Comparison of ENCODE assay signal across 2 cellular contexts in genomic region chr1:23222331-23222730, GRCh38.
TF ChIP-seq lines count a peak whose summit lies in the region.

No MANE protein-coding gene starts in this region.

TF ChIP-seq in HepG2, 621 proteins besides CTCF, POLR2A, EP300 and RAD21 (continues in another document):
- TF ChIP-seq JUND (CRISPR knock-in tag; IDR thresholded peaks at IDR 0.05) (no peak), CEBPG (CRISPR knock-in tag; IDR thresholded peaks at IDR 0.05) (peak; percentile 76), MATR3 (CRISPR knock-in tag; IDR thresholded peaks at IDR 0.05) (no peak), HDAC1 (CRISPR knock-in tag; IDR thresholded peaks at IDR 0.05) (peak; percentile 32; the same call in 1 of the 2 replicates), PATZ1 (CRISPR knock-in tag; IDR thresholded peaks at IDR 0.05) (no peak), FOXP1 (IDR thresholded peaks at IDR 0.05) (no peak), FOXP1 (CRISPR knock-in tag; IDR thresholded peaks at IDR 0.05) (peak; percentile 30; the same call in 1 of the 2 replicates), MAFK (conservative IDR thresholded peaks at IDR 0.05 in 1 of 2, IDR thresholded peaks at IDR 0.05 in 1 of 2; ENCODE audit: low read length in 2 of 2) (peak; percentile 74 to 89), TGIF2 (CRISPR knock-in tag; IDR thresholded peaks at IDR 0.05) (no peak), HIVEP1 (CRISPR knock-in tag; IDR thresholded peaks at IDR 0.05) (no peak), ZNF709 (CRISPR knock-in tag; IDR thresholded peaks at IDR 0.05) (0 out of 2 replicates have a peak, but pooled peaks have one; percentile 25), ZNF747 (CRISPR knock-in tag; IDR thresholded peaks at IDR 0.05; ENCODE audit: borderline replicate concordance) (no peak), SOX13 (IDR thresholded peaks at IDR 0.05) (no peak), SOX13 (CRISPR knock-in tag; conservative IDR thresholded peaks at IDR 0.05 in 1 of 2, IDR thresholded peaks at IDR 0.05 in 1 of 2) (peak in 1 of 2 experiments; percentile 65; a peak in 2 of 4 replicates), SAFB2 (CRISPR knock-in tag; IDR thresholded peaks at IDR 0.05; ENCODE audit: borderline replicate concordance, low read depth) (no peak), SAP130 (CRISPR knock-in tag; IDR thresholded peaks at IDR 0.05; ENCODE audit: low read depth) (0 out of 2 replicates have a peak, but pooled peaks have one; percentile 24), HNF4A (CRISPR knock-in tag; IDR thresholded peaks at IDR 0.05) (peak; percentile 74), NR2C2 (CRISPR knock-in tag; IDR thresholded peaks at IDR 0.05; ENCODE audit: borderline replicate concordance) (0 out of 2 replicates have a peak, but pooled peaks have one; percentile 22), RARA (CRISPR knock-in tag; IDR thresholded peaks at IDR 0.05) (peak; percentile 45; the same call in 1 of the 2 replicates), HMG20A (CRISPR knock-in tag; IDR thresholded peaks at IDR 0.05; ENCODE audit: borderline replicate concordance) (peak; percentile 37; the same call in 1 of the 2 replicates), HNF4G (IDR thresholded peaks at IDR 0.05; ENCODE audit: borderline replicate concordance, low read depth, low read length) (peak; percentile 77), HNF4G (CRISPR knock-in tag; IDR thresholded peaks at IDR 0.05; ENCODE audit: borderline replicate concordance, low read depth) (no peak), BCL6 (CRISPR knock-in tag; IDR thresholded peaks at IDR 0.05) (peak; percentile 68)
- TF ChIP-seq, protein P1, sequence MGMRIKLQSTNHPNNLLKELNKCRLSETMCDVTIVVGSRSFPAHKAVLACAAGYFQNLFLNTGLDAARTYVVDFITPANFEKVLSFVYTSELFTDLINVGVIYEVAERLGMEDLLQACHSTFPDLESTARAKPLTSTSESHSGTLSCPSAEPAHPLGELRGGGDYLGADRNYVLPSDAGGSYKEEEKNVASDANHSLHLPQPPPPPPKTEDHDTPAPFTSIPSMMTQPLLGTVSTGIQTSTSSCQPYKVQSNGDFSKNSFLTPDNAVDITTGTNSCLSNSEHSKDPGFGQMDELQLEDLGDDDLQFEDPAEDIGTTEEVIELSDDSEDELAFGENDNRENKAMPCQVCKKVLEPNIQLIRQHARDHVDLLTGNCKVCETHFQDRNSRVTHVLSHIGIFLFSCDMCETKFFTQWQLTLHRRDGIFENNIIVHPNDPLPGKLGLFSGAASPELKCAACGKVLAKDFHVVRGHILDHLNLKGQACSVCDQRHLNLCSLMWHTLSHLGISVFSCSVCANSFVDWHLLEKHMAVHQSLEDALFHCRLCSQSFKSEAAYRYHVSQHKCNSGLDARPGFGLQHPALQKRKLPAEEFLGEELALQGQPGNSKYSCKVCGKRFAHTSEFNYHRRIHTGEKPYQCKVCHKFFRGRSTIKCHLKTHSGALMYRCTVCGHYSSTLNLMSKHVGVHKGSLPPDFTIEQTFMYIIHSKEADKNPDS (CRISPR knock-in tag; IDR thresholded peaks at IDR 0.05) = peak; percentile 100
- TF ChIP-seq, protein P2, sequence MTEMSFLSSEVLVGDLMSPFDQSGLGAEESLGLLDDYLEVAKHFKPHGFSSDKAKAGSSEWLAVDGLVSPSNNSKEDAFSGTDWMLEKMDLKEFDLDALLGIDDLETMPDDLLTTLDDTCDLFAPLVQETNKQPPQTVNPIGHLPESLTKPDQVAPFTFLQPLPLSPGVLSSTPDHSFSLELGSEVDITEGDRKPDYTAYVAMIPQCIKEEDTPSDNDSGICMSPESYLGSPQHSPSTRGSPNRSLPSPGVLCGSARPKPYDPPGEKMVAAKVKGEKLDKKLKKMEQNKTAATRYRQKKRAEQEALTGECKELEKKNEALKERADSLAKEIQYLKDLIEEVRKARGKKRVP (CRISPR knock-in tag; IDR thresholded peaks at IDR 0.05) = peak in 1 of 2 experiments; percentile 90; a peak in 2 of 4 replicates
- TF ChIP-seq, protein P3, sequence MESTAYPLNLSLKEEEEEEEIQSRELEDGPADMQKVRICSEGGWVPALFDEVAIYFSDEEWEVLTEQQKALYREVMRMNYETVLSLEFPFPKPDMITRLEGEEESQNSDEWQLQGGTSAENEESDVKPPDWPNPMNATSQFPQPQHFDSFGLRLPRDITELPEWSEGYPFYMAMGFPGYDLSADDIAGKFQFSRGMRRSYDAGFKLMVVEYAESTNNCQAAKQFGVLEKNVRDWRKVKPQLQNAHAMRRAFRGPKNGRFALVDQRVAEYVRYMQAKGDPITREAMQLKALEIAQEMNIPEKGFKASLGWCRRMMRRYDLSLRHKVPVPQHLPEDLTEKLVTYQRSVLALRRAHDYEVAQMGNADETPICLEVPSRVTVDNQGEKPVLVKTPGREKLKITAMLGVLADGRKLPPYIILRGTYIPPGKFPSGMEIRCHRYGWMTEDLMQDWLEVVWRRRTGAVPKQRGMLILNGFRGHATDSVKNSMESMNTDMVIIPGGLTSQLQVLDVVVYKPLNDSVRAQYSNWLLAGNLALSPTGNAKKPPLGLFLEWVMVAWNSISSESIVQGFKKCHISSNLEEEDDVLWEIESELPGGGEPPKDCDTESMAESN (CRISPR knock-in tag; conservative IDR thresholded peaks at IDR 0.05) = 0 out of 2 replicates have a peak, but pooled peaks have one; percentile 39

TF ChIP-seq in K562, 482 proteins besides CTCF, POLR2A, EP300 and RAD21:
- peak; percentile 39; the same call in 1 of the 2 replicates for TF ChIP-seq C11orf30 (IDR thresholded peaks at IDR 0.05; ENCODE audit: low read depth)
- TF ChIP-seq ZNF316 (IDR thresholded peaks at IDR 0.05) = peak; percentile 60
- no peak for TF ChIP-seq JUNB (CRISPR knock-in tag; conservative IDR thresholded peaks at IDR 0.05)
